In the genomic region with DNA sequence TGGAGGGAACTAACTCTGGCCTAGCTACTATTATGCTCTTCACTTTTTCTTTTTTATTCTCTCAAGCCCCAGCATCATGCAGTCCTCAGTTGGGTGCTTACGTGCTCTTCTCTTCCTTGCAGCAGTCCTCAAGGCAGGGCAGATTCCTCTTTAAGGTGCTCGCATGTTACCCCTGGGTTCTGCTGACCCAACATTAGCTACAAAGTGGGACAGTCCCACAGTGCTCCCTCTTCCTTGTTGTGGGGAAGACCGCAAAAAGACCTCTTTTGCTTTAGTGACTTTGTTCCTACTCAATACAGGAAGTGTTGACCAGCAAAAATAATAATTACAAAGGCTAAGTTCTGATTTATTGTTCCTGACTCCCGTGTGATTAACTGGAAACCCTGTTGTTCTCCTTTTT, we compare ENCODE assay signal across 2 cellular contexts.
A peak's percentile ranks its signal among the peaks of the same experiment; 100 is the strongest.
TF ChIP-seq lines count a peak whose summit lies in the region.

No MANE protein-coding gene starts in this region.

TF ChIP-seq in GM12891, 5 proteins besides CTCF, POLR2A, EP300 and RAD21:
- TF ChIP-seq POLR2AphosphoS5 (IDR thresholded peaks at IDR 0.05; ENCODE audit: low read depth, low read length) (no peak), PAX5 (IDR thresholded peaks at IDR 0.05; ENCODE audit: insufficient read depth, low read length, severe bottlenecking) (no peak), SPI1 (IDR thresholded peaks at IDR 0.05; ENCODE audit: low read depth, low read length) (0 out of 2 replicates have a peak, but pooled peaks have one; percentile 10)

TF ChIP-seq in GM12878, 131 proteins besides CTCF, POLR2A, EP300 and RAD21:
- TF ChIP-seq SP1 (IDR thresholded peaks at IDR 0.05; ENCODE audit: low read depth, low read length), result no peak
- TF ChIP-seq BACH1 (IDR thresholded peaks at IDR 0.05; ENCODE audit: borderline replicate concordance), result no peak
- no peak for TF ChIP-seq CBFB (IDR thresholded peaks at IDR 0.05; ENCODE audit: low read depth)
- TF ChIP-seq CREB1 (IDR thresholded peaks at IDR 0.05; ENCODE audit: low read depth), result no peak
- TF ChIP-seq BHLHE40 (IDR thresholded peaks at IDR 0.05; ENCODE audit: borderline replicate concordance in 1 of 2, low read depth in 2 of 2, low read length in 1 of 2), result no peak
- TF ChIP-seq RUNX3 (IDR thresholded peaks at IDR 0.05; ENCODE audit: low read length), result peak; percentile 42; the same call in 1 of the 2 replicates
